Comparison of ENCODE assay signal across 8 cellular contexts in the genomic region with DNA sequence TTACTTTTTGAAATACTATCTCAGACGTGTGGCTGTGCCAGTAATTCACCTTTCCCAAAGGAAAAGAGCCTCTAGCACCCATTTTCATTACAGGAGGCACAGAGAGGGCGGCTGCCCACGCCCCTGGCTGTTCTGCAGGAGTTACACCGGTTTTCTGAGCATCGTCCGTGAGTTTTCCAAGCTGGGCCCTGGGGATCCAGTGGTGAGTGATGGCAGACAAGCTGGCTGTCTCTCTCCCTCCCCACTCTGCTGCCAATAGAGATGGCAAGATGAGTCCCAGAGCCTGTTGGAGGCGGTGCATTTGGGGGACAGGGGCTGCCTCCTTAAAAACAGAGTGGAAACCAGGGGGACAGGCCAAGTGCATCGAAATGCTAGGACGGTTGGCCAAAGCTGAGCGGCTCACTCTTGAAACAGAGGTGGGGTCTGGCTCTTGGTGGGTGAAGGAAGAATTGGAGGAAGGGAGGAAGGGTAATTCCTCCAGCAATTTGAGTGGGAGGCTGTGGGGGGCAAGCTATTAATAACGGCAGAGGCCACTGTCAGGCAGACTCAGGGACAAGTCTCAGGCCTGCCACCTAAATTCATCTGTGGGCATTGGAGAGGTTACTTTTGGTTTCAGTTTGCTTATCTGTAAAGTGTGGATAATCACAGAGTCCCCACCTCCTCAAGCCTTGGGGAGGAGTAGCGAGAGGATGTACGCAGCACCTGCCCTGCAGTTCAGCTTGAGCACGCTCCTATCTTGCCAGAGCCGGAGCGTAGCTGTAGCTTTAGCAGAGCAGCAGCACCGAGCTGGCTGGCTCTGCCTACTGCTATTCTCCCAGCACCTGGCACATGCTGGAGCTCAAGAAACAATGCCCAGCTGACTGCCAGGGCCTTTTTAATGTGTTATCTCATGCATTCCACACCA. TPM values are rescaled to one million over a fixed set of nuclear protein-coding genes. Genes with fewer than 3 reads are reported as not detected.
DNase-seq lines count a peak whose midpoint lies in the region; ATAC-seq and TF ChIP-seq lines count a peak whose summit lies in the region.

No MANE protein-coding gene starts in this region.

- TF ChIP-seq EP300 in stomach (IDR thresholded peaks at IDR 0.05), result no peak

- peaks cover 3 to 22% (median 14%) of the 10 kb centered on the region in 4 donors for H3K4me1 ChIP-seq in stomach

- intact Hi-C loops in stomach (cut with DNase I; ENCODE audit: low total_unique reads), result no loop called here

- no peaks in the 10 kb centered on the region for H3K27me3 ChIP-seq in stomach

- WGBS in stomach, 5 donors, result 54 to 75% (median 64%) methylated on average over 14 to 17 of the region's 17 CpGs

- no peak for TF ChIP-seq POLR2A in stomach (IDR thresholded peaks at IDR 0.05)

- peak overlapping the region in 1 of 5 donors; percentile 55 for H3K27ac ChIP-seq in stomach

- no peaks in the 10 kb centered on the region for H3K36me3 ChIP-seq in stomach

- peak; percentile 58 for ATAC-seq in GM21528 (IDR thresholded peaks at IDR 0.05; ENCODE audit: low FRiP score, unreplicated experiment)

- H3K4me3 ChIP-seq in GM12864 (ENCODE audit: low read depth, low read length) (no peak overlapping the region), stomach (peak overlapping the region in 2 of 4 donors; percentile 8 to 25)

- no peak for TF ChIP-seq CTCF in GM12864 (IDR thresholded peaks at IDR 0.05; ENCODE audit: low read depth, low read length, missing control alignments)
- TF ChIP-seq CTCF in stomach (IDR thresholded peaks at IDR 0.05), result no peak

- no peaks in the 10 kb centered on the region for H3K9me3 ChIP-seq in stomach

- DNase-seq in GM12864 (ENCODE audit: low read depth) (peak; percentile 82), M059J (ENCODE audit: low read depth) (peak; percentile 62), kidney glomerular epithelial cell (lab: John Stamatoyannopoulos, UW) (peak; percentile 6), stomach (peak; percentile 49), HuH-7.5 (ENCODE audit: low spot score) (no peak), NCI-H524 treated with DMSO at 0.1 percent for 48 hours (lab: John Stamatoyannopoulos, UW) (no peak)
- peak; percentile 69 for DNase-seq in activated CD8-positive, alpha-beta memory T cell treated with anti-CD3 and anti-CD28 coated beads, Interleukin-2, amount 50 U/mL, for 48 hours

RNA-seq across cellular contexts. Expression of gene NOS2, which starts 7.5 kb away (rescaled TPM):
- not detected in 2 replicates for total RNA-seq in M059J (2014; rRNA removed; shearing (Covaris generic))
- under 1 TPM in 2 of 5 donors, not detected in 3; 0.18 to 0.87 TPM for total RNA-seq in stomach
- under 1 TPM in 1 of 3 donors, not detected in 2; 0.20 TPM for polyA plus RNA-seq in stomach

Comparison
In these comparisons a context has a peak if more than half of its experiments do, and no peak if none do; other contexts are left out.
1. DNase-seq: peak in GM12864 (single experiment), M059J (single experiment), activated CD8-positive, alpha-beta memory T cell treated with anti-CD3 and anti-CD28 coated beads, Interleukin-2, amount 50 U/mL, for 48 hours (single experiment), kidney glomerular epithelial cell (single experiment) and stomach (single experiment); none in HuH-7.5 (single experiment) and NCI-H524 treated with DMSO at 0.1 percent for 48 hours (single experiment).